Comparison of ENCODE assay signal across 26 cellular contexts in the genomic region with DNA sequence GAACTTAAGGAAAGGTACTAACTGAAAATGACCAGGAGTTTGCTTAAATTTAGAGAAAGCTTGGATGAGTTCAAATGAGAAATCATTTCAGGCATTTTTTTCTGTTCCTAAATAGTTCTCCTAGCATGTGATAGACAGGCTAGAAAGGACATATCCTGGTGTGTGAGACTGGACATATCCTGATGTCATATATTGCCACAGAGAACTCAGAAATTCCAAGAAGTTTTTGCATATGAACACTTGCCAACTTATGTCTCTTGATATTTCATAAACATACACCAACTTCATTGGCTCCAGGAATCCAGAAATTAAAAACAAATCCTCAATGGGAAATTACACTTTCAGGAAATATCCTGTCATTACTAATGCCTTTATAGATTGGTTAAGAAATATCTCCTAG. TPM values are rescaled to one million over a fixed set of nuclear protein-coding genes. Genes with fewer than 3 reads are reported as not detected.
"Had no signal": no experiment of that assay in that cellular context is flagged by ENCODE, and none has a peak within 500 bp of the region (broad histone marks: within the 10 kb centered on the region; RNA-seq: fewer than 3 reads in every experiment).

No MANE protein-coding gene starts in this region.

- H3K27me3 Mint-ChIP-seq: activated CD4-positive, alpha-beta memory T cell treated with anti-CD3 and anti-CD28 coated beads, Interleukin-2, amount 10 ng/mL, durations not matched to agents 7 days and 5 days; activated CD8-positive, alpha-beta memory T cell treated with anti-CD3 and anti-CD28 coated beads, Interleukin-2, amount 10 ng/mL, durations not matched to agents 7 days and 5 days; stimulated activated naive CD8-positive, alpha-beta T cell treated with anti-CD3 and anti-CD28 coated beads, Interleukin-15, amount 100 ng/mL, for 72 hours had no signal

- H3K27ac Mint-ChIP-seq: activated CD4-positive, alpha-beta memory T cell treated with anti-CD3 and anti-CD28 coated beads, Interleukin-2, amount 10 ng/mL, durations not matched to agents 7 days and 5 days; activated CD8-positive, alpha-beta memory T cell treated with anti-CD3 and anti-CD28 coated beads, Interleukin-2, amount 10 ng/mL, durations not matched to agents 7 days and 5 days; activated naive CD8-positive, alpha-beta T cell; nephron progenitor cell; stimulated activated naive CD8-positive, alpha-beta T cell treated with anti-CD3 and anti-CD28 coated beads, Interleukin-15, amount 100 ng/mL, for 72 hours had no signal

- DNase-seq: activated CD4-positive, alpha-beta memory T cell treated with anti-CD3 and anti-CD28 coated beads, Interleukin-2, amount 10 ng/mL, durations not matched to agents 7 days and 5 days; activated CD4-positive, alpha-beta T cell treated with anti-CD3 and anti-CD28 coated beads for 48 hours; activated CD4-positive, CD25-positive, alpha-beta regulatory T cell; activated CD8-positive, alpha-beta memory T cell treated with anti-CD3 and anti-CD28 coated beads, Interleukin-2, amount 10 ng/mL, durations not matched to agents 7 days and 5 days; amygdala; body of pancreas; central memory CD4-positive, alpha-beta T cell; colonic mucosa; foreskin melanocyte; head of caudate nucleus; midbrain; nephron progenitor cell; stimulated activated naive CD8-positive, alpha-beta T cell treated with anti-CD3 and anti-CD28 coated beads, Interleukin-15, amount 100 ng/mL, for 72 hours; T1000 had no signal

- H3K27ac ChIP-seq: body of pancreas, colonic mucosa, esophagus muscularis mucosa, right atrium auricular region, skin epidermis, vagina had no signal

- H3K4me3 ChIP-seq: body of pancreas, colonic mucosa, esophagus muscularis mucosa, lung, right atrium auricular region, skin epidermis, vagina had no signal

- ATAC-seq: activated CD8-positive, alpha-beta memory T cell treated with anti-CD3 and anti-CD28 coated beads, Interleukin-2, amount 10 ng/mL, durations not matched to agents 7 days and 5 days; body of pancreas; left lobe of liver; stimulated activated naive CD8-positive, alpha-beta T cell treated with anti-CD3 and anti-CD28 coated beads, Interleukin-15, amount 100 ng/mL, for 72 hours had no signal

- H3K4me1 Mint-ChIP-seq: activated CD4-positive, alpha-beta memory T cell treated with anti-CD3 and anti-CD28 coated beads, Interleukin-2, amount 10 ng/mL, durations not matched to agents 7 days and 5 days; activated CD8-positive, alpha-beta memory T cell treated with anti-CD3 and anti-CD28 coated beads, Interleukin-2, amount 10 ng/mL, durations not matched to agents 7 days and 5 days; nephron progenitor cell; stimulated activated naive CD8-positive, alpha-beta T cell treated with anti-CD3 and anti-CD28 coated beads, Interleukin-15, amount 100 ng/mL, for 72 hours had no signal

- H3K36me3 ChIP-seq: colonic mucosa, esophagus muscularis mucosa, right atrium auricular region, vagina had no signal

- H3K27me3 ChIP-seq: body of pancreas, colonic mucosa, right atrium auricular region, vagina had no signal

- H3K4me3 Mint-ChIP-seq: activated CD4-positive, alpha-beta memory T cell treated with anti-CD3 and anti-CD28 coated beads, Interleukin-2, amount 10 ng/mL, durations not matched to agents 7 days and 5 days; activated CD8-positive, alpha-beta memory T cell treated with anti-CD3 and anti-CD28 coated beads, Interleukin-2, amount 10 ng/mL, durations not matched to agents 7 days and 5 days; activated naive CD8-positive, alpha-beta T cell; nephron progenitor cell; stimulated activated naive CD8-positive, alpha-beta T cell treated with anti-CD3 and anti-CD28 coated beads, Interleukin-15, amount 100 ng/mL, for 72 hours had no signal

- H3K36me3 Mint-ChIP-seq: activated CD8-positive, alpha-beta memory T cell treated with anti-CD3 and anti-CD28 coated beads, Interleukin-2, amount 10 ng/mL, durations not matched to agents 7 days and 5 days; activated naive CD8-positive, alpha-beta T cell had no signal

- H3K9me3 ChIP-seq: body of pancreas, colonic mucosa, esophagus muscularis mucosa, right atrium auricular region, vagina had no signal

- H3K9me3 Mint-ChIP-seq: activated CD4-positive, alpha-beta memory T cell treated with anti-CD3 and anti-CD28 coated beads, Interleukin-2, amount 10 ng/mL, durations not matched to agents 7 days and 5 days; nephron progenitor cell; stimulated activated naive CD8-positive, alpha-beta T cell treated with anti-CD3 and anti-CD28 coated beads, Interleukin-15, amount 100 ng/mL, for 72 hours had no signal

- H3K4me1 ChIP-seq: body of pancreas, colonic mucosa, esophagus muscularis mucosa, right atrium auricular region, vagina had no signal

RNA-seq across cellular contexts. Expression of a gene that starts 2.9 kb away (rescaled TPM):
- total RNA-seq: activated CD4-positive, alpha-beta memory T cell treated with anti-CD3 and anti-CD28 coated beads, Interleukin-2, amount 10 ng/mL, durations not matched to agents 7 days and 5 days; activated CD8-positive, alpha-beta memory T cell treated with anti-CD3 and anti-CD28 coated beads, Interleukin-2, amount 10 ng/mL, durations not matched to agents 7 days and 5 days; body of pancreas; colonic mucosa; esophagus muscularis mucosa; left lobe of liver; omental fat pad; posterior vena cava; right atrium auricular region; T-helper 1 cell treated with Interleukin-12 subunit alpha and Interleukin-12 subunit beta and Interleukin-4 antibody, amounts not matched to agents 30 ng/mL and 1 ng/mL, for 36 hours; temporal lobe had no signal

RNA-seq across cellular contexts. Expression of a gene that starts 14.8 kb away (rescaled TPM):
- total RNA-seq: activated CD4-positive, alpha-beta memory T cell treated with anti-CD3 and anti-CD28 coated beads, Interleukin-2, amount 10 ng/mL, durations not matched to agents 7 days and 5 days; activated CD8-positive, alpha-beta memory T cell treated with anti-CD3 and anti-CD28 coated beads, Interleukin-2, amount 10 ng/mL, durations not matched to agents 7 days and 5 days; body of pancreas; colonic mucosa; esophagus muscularis mucosa; left lobe of liver; omental fat pad; posterior vena cava; right atrium auricular region; T-helper 1 cell treated with Interleukin-12 subunit alpha and Interleukin-12 subunit beta and Interleukin-4 antibody, amounts not matched to agents 30 ng/mL and 1 ng/mL, for 36 hours; temporal lobe had no signal

RNA-seq across cellular contexts. Expression of a gene that starts 55.8 kb away (rescaled TPM):
- total RNA-seq: activated CD4-positive, alpha-beta memory T cell treated with anti-CD3 and anti-CD28 coated beads, Interleukin-2, amount 10 ng/mL, durations not matched to agents 7 days and 5 days; activated CD8-positive, alpha-beta memory T cell treated with anti-CD3 and anti-CD28 coated beads, Interleukin-2, amount 10 ng/mL, durations not matched to agents 7 days and 5 days; body of pancreas; colonic mucosa; esophagus muscularis mucosa; left lobe of liver; lung; omental fat pad; posterior vena cava; right atrium auricular region; T-helper 1 cell treated with Interleukin-12 subunit alpha and Interleukin-12 subunit beta and Interleukin-4 antibody, amounts not matched to agents 30 ng/mL and 1 ng/mL, for 36 hours; temporal lobe had no signal
- polyA plus RNA-seq: keratinocyte had no signal

RNA-seq across cellular contexts. Expression of a gene that starts 59.8 kb away (rescaled TPM):
- total RNA-seq: activated CD4-positive, alpha-beta memory T cell treated with anti-CD3 and anti-CD28 coated beads, Interleukin-2, amount 10 ng/mL, durations not matched to agents 7 days and 5 days; activated CD8-positive, alpha-beta memory T cell treated with anti-CD3 and anti-CD28 coated beads, Interleukin-2, amount 10 ng/mL, durations not matched to agents 7 days and 5 days; body of pancreas; colonic mucosa; esophagus muscularis mucosa; left lobe of liver; omental fat pad; posterior vena cava; right atrium auricular region; T-helper 1 cell treated with Interleukin-12 subunit alpha and Interleukin-12 subunit beta and Interleukin-4 antibody, amounts not matched to agents 30 ng/mL and 1 ng/mL, for 36 hours had no signal
